ENCODE assay signal across 8 cellular contexts in genomic region chr11:74948898-74949747, GRCh38.
DNase-seq lines count a peak whose midpoint lies in the region; ATAC-seq and TF ChIP-seq lines count a peak whose summit lies in the region.

SPCS2 (plus strand) TSS chr11:74949266; CDS start chr11:74949286, 20 bp downstream.
XRRA1 (minus strand) TSS chr11:74949091; CDS start chr11:74940878, 8,213 bp downstream.

- peak; percentile 91 for TF ChIP-seq POLR2A in GM18951 (IDR thresholded peaks at IDR 0.05; ENCODE audit: extremely low read depth, insufficient read depth, insufficient read length)

- ATAC-seq in HG03196 (IDR thresholded peaks at IDR 0.05; ENCODE audit: unreplicated experiment) = peak; percentile 84

- DNase-seq in AG08395 (ENCODE audit: low spot score) (peak; percentile 97), NCI-H345 (lab: John Stamatoyannopoulos, UW) (peak; percentile 99), cerebellar cortex (ENCODE audit: low spot score) (peak; percentile 98), iris pigment epithelial cell (ENCODE audit: low read depth) (peak; percentile 100)
- DNase-seq in activated CD4-positive, CD25-positive, alpha-beta regulatory T cell treated with anti-CD3 and anti-CD28 coated beads, Interleukin-2, amount 50 U/mL, for 16 hours (ENCODE audit: low read depth, low spot score) = peak; percentile 98
- DNase-seq in stimulated activated CD4-positive, alpha-beta T cell treated with anti-CD3 and anti-CD28 coated beads, Interleukin-12 subunit alpha, Interleukin-12 subunit beta, amount 100 ng/mL, for 24 hours (ENCODE audit: low read depth in 2 of 2) = peak; percentile 98

- in situ Hi-C loops in GM18951 (cut with MboI; ENCODE audit: low sequenced_read_pairs, unreplicated experiment) = no loop called here

Comparison
In these comparisons a context has a peak if more than half of its experiments do, and no peak if none do; other contexts are left out.
1. Peak in every context shown above with its lines: DNase-seq and ATAC-seq.